In genomic region chr20:36875702-36876472, GRCh38 we compare ENCODE assay signal across 1 cellular context.
TF ChIP-seq lines count a peak whose summit lies in the region.

TSS of gene TLDC2 (plus strand) at chr20:36876138. CDS start at chr20:36876175, 37 bp downstream.

TF ChIP-seq in HepG2, 621 proteins besides CTCF, POLR2A, EP300 and RAD21 (continued from another document and continues in another):
- TF ChIP-seq ZFX (CRISPR knock-in tag; IDR thresholded peaks at IDR 0.05; ENCODE audit: low read depth) (peak; percentile 99), ZBTB33 (CRISPR knock-in tag; IDR thresholded peaks at IDR 0.05) (no peak), PHF5A (CRISPR knock-in tag; IDR thresholded peaks at IDR 0.05; ENCODE audit: low read depth, unreplicated experiment) (no peak), HCFC1 (IDR thresholded peaks at IDR 0.05; ENCODE audit: low read depth, low read length) (no peak), ZNF552 (CRISPR knock-in tag; IDR thresholded peaks at IDR 0.05; ENCODE audit: borderline replicate concordance) (no peak), POLR2AphosphoS5 (IDR thresholded peaks at IDR 0.05; ENCODE audit: low read depth, low read length) (peak; percentile 44; the same call in 1 of the 2 replicates), SOX6 (IDR thresholded peaks at IDR 0.05) (no peak), SOX6 (CRISPR knock-in tag; IDR thresholded peaks at IDR 0.05) (0 out of 2 replicates have a peak, but pooled peaks have one; percentile 56), MZF1 (CRISPR knock-in tag; IDR thresholded peaks at IDR 0.05; ENCODE audit: borderline replicate concordance) (no peak), JUND (CRISPR knock-in tag; IDR thresholded peaks at IDR 0.05) (no peak), ZMYM4 (CRISPR knock-in tag; IDR thresholded peaks at IDR 0.05) (no peak), NR2F6 (IDR thresholded peaks at IDR 0.05) (peak; percentile 61; the same call in 1 of the 2 replicates), NR2F6 (CRISPR knock-in tag; IDR thresholded peaks at IDR 0.05) (peak; percentile 70; the same call in 1 of the 2 replicates), ZNF792 (CRISPR knock-in tag; IDR thresholded peaks at IDR 0.05) (no peak), CC2D1A (CRISPR knock-in tag; IDR thresholded peaks at IDR 0.05) (no peak), PAF1 (CRISPR knock-in tag; IDR thresholded peaks at IDR 0.05) (no peak), NONO (IDR thresholded peaks at IDR 0.05) (no peak), NONO (CRISPR knock-in tag; conservative IDR thresholded peaks at IDR 0.05) (peak; percentile 8; the same call in 1 of the 2 replicates), FUBP1 (CRISPR knock-in tag; IDR thresholded peaks at IDR 0.05; ENCODE audit: borderline replicate concordance) (no peak), MAFG (CRISPR knock-in tag; IDR thresholded peaks at IDR 0.05) (no peak), RFX5 (IDR thresholded peaks at IDR 0.05; ENCODE audit: low read depth, low read length) (no peak), TBL1XR1 (IDR thresholded peaks at IDR 0.05; ENCODE audit: borderline replicate concordance, low read length, partially characterized antibody) (no peak), ZNF672 (CRISPR knock-in tag; IDR thresholded peaks at IDR 0.05) (no peak), SRSF1 (optimal IDR thresholded peaks at IDR 0.05; ENCODE audit: low read depth, low read length) (peak; percentile 82), PLRG1 (conservative IDR thresholded peaks at IDR 0.05) (no peak), ZNF414 (CRISPR knock-in tag; IDR thresholded peaks at IDR 0.05) (no peak), ZBTB8A (CRISPR knock-in tag; IDR thresholded peaks at IDR 0.05; ENCODE audit: borderline replicate concordance, low read depth) (no peak), SMC3 (IDR thresholded peaks at IDR 0.05; ENCODE audit: low read length) (no peak), TOPORS (CRISPR knock-in tag; IDR thresholded peaks at IDR 0.05) (no peak), RFXAP (CRISPR knock-in tag; IDR thresholded peaks at IDR 0.05; ENCODE audit: borderline replicate concordance) (no peak), ZNF781 (CRISPR knock-in tag; IDR thresholded peaks at IDR 0.05; ENCODE audit: borderline replicate concordance, not compliant biosample characterization) (no peak)
- TF ChIP-seq, protein P1, sequence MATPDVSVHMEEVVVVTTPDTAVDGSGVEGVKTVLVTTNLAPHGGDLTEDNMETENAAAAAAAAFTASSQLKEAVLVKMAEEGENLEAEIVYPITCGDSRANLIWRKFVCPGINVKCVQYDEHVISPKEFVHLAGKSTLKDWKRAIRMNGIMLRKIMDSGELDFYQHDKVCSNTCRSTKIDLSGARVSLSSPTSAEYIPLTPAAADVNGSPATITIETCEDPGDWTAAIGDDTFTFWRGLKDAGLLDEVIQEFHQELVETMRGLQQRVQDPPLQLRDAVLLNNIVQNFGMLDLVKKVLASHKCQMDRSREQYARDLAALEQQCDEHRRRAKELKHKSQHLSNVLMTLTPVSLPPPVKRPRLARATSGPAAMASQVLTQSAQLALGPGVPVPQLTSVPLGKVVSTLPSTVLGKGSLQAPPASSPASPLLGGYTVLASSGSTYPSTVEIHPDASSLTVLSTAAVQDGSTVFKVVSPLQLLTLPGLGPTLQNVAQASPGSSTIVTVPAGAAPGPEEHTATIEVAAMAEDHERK (CRISPR knock-in tag; IDR thresholded peaks at IDR 0.05; ENCODE audit: low read depth), result no peak
- TF ChIP-seq, protein P2, sequence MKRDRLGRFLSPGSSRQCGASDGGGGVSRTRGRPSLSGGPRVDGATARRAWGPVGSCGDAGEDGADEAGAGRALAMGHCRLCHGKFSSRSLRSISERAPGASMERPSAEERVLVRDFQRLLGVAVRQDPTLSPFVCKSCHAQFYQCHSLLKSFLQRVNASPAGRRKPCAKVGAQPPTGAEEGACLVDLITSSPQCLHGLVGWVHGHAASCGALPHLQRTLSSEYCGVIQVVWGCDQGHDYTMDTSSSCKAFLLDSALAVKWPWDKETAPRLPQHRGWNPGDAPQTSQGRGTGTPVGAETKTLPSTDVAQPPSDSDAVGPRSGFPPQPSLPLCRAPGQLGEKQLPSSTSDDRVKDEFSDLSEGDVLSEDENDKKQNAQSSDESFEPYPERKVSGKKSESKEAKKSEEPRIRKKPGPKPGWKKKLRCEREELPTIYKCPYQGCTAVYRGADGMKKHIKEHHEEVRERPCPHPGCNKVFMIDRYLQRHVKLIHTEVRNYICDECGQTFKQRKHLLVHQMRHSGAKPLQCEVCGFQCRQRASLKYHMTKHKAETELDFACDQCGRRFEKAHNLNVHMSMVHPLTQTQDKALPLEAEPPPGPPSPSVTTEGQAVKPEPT (CRISPR knock-in tag; IDR thresholded peaks at IDR 0.05; ENCODE audit: low read depth), result peak; percentile 26; the same call in 1 of the 2 replicates
- TF ChIP-seq, protein P3, sequence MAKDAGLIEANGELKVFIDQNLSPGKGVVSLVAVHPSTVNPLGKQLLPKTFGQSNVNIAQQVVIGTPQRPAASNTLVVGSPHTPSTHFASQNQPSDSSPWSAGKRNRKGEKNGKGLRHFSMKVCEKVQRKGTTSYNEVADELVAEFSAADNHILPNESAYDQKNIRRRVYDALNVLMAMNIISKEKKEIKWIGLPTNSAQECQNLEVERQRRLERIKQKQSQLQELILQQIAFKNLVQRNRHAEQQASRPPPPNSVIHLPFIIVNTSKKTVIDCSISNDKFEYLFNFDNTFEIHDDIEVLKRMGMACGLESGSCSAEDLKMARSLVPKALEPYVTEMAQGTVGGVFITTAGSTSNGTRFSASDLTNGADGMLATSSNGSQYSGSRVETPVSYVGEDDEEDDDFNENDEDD (CRISPR knock-in tag; IDR thresholded peaks at IDR 0.05; ENCODE audit: borderline replicate concordance), result no peak
- TF ChIP-seq, protein P4, sequence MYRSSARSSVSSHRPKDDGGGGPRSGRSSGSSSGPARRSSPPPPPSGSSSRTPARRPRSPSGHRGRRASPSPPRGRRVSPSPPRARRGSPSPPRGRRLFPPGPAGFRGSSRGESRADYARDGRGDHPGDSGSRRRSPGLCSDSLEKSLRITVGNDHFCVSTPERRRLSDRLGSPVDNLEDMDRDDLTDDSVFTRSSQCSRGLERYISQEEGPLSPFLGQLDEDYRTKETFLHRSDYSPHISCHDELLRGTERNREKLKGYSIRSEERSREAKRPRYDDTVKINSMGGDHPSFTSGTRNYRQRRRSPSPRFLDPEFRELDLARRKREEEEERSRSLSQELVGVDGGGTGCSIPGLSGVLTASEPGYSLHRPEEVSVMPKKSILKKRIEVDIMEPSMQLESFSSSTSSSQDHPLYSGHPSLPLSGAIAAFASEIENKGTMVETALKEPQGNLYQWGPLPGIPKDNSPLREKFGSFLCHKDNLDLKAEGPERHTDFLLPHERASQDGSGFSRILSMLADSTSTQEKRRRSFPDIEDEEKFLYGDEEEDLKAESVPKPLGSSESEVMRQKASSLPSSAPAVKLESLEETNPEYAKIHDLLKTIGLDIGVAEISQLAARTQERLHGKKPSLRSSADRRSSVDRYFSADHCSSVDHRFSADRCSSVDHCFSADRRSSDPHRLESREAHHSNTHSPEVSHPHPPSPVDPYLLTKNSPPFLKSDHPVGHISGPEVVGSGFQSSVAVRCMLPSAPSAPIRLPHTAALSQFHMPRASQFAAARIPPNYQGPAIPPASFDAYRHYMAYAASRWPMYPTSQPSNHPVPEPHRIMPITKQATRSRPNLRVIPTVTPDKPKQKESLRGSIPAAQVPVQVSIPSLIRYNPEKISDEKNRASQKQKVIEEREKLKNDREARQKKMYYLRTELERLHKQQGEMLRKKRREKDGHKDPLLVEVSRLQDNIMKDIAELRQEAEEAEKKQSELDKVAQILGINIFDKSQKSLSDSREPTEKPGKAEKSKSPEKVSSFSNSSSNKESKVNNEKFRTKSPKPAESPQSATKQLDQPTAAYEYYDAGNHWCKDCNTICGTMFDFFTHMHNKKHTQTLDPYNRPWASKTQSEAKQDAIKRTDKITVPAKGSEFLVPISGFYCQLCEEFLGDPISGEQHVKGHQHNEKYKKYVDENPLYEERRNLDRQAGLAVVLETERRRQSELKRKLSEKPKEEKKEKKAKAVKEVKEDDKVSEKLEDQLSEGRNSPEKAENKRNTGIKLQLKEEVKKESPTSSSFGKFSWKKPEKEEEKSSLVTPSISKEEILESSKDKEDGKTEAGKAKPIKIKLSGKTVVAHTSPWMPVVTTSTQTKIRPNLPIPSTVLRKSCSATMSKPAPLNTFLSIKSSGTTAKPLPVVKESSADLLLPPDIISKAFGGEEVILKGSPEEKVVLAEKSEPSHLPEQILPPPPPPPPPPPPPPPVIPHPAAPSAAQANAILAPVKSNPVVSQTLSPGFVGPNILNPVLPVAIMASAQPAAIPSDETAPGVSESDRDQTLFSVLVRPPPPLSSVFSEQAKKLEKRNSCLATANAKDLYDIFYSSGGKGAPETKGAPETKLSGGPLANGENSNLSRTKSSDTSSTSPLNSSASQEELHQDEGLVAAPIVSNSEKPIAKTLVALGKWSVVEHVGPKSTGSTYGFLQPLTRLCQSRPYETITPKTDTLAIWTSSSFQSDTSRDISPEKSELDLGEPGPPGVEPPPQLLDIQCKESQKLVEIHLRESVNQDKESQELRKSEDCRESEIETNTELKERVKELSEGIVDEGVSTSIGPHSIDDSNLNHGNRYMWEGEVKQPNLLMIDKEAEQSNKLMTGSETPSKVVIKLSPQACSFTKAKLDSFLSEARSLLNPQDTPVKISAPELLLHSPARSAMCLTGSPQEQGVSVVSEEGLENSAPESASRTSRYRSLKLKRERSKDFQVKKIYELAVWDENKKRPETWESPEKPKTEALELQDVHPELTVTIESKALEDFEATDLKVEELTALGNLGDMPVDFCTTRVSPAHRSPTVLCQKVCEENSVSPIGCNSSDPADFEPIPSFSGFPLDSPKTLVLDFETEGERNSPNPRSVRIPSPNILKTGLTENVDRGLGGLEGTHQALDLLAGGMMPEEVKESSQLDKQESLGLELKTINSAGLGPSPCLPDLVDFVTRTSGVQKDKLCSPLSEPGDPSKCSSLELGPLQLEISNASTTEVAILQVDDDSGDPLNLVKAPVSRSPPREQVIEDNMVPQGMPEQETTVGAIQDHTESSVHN (CRISPR knock-in tag; IDR thresholded peaks at IDR 0.05), result peak; percentile 33; the same call in 1 of the 2 replicates
- TF ChIP-seq, protein P5, sequence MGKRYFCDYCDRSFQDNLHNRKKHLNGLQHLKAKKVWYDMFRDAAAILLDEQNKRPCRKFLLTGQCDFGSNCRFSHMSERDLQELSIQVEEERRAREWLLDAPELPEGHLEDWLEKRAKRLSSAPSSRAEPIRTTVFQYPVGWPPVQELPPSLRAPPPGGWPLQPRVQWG (CRISPR knock-in tag; IDR thresholded peaks at IDR 0.05; ENCODE audit: borderline replicate concordance, low read depth), result no peak
- TF ChIP-seq, protein P6, sequence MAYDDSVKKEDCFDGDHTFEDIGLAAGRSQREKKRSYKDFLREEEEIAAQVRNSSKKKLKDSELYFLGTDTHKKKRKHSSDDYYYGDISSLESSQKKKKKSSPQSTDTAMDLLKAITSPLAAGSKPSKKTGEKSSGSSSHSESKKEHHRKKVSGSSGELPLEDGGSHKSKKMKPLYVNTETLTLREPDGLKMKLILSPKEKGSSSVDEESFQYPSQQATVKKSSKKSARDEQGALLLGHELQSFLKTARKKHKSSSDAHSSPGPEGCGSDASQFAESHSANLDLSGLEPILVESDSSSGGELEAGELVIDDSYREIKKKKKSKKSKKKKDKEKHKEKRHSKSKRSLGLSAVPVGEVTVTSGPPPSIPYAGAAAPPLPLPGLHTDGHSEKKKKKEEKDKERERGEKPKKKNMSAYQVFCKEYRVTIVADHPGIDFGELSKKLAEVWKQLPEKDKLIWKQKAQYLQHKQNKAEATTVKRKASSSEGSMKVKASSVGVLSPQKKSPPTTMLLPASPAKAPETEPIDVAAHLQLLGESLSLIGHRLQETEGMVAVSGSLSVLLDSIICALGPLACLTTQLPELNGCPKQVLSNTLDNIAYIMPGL (CRISPR knock-in tag; IDR thresholded peaks at IDR 0.05; ENCODE audit: borderline replicate concordance in 1 of 2, low read depth in 1 of 2), result peak; percentile 50 to 79; a peak in 3 of 4 replicates
- TF ChIP-seq, protein P7, sequence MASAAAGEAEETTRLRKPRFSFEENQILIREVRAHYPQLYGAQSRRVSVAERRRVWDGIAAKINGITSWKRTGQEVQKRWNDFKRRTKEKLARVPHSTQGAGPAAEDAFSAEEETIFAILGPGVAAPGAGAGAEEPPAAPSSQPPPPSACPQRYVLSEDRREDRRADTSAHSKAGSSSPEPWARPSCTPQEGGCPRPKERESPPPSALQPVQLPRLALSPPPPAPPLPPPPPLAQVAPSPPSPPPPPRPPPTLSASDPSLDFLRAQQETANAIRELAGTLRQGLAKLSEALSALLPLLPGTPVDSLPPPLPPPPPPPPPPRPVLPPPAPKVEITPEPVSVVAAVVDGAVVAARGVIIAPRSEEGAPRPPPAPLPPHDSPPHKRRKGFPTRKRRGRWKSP (CRISPR knock-in tag; IDR thresholded peaks at IDR 0.05), result no peak; the same call in 1 of the 2 replicates
